Comparison of ENCODE assay signal across 8 cellular contexts in genomic region chr6:136846046-136846445, GRCh38. TPM values are rescaled to one million over a fixed set of nuclear protein-coding genes. Genes with fewer than 3 reads are reported as not detected.
DNase-seq lines count a peak whose midpoint lies in the region; ATAC-seq and TF ChIP-seq lines count a peak whose summit lies in the region.

No MANE protein-coding gene starts in this region.

- H2AFZ ChIP-seq in GM23338 = no peak overlapping the region

- no peak overlapping the region for H3K4me2 ChIP-seq in GM23338

- H3K9ac ChIP-seq in NT2/D1 (ENCODE audit: insufficient read length, low read depth) = no peak overlapping the region

- H3K4me1 ChIP-seq in GM23338 (ENCODE audit: insufficient read depth) (no peaks in the 10 kb centered on the region), NT2/D1 (ENCODE audit: insufficient read depth, insufficient read length) (no peaks in the 10 kb centered on the region), uterus (no peaks in the 10 kb centered on the region)

- H3K4me3 Mint-ChIP-seq in Calu3 (ENCODE audit: low read depth, unreplicated experiment) = no peak overlapping the region
- H3K4me3 Mint-ChIP-seq in GM23338 = no peak overlapping the region
- no peak overlapping the region for H3K4me3 Mint-ChIP-seq in T-helper 2 cell treated with Interferon-gamma antibody and Interleukin-4, amounts not matched to agents 5 μg/mL and 100 μg/mL, for 36 hours

- H3K4me3 ChIP-seq in GM23338 = no peak overlapping the region
- H3K4me3 ChIP-seq in NT2/D1 (ENCODE audit: insufficient read length, low read depth) = no peak overlapping the region
- H3K4me3 ChIP-seq in uterus = no peak overlapping the region

- ATAC-seq in GM23338 = peak; percentile 33; the same call in 2 of the 3 replicates
- ATAC-seq in GM18867 (IDR thresholded peaks at IDR 0.05; ENCODE audit: unreplicated experiment) = no peak

- H3K9me3 ChIP-seq in NT2/D1 (ENCODE audit: insufficient read depth, low read length) = no peaks in the 10 kb centered on the region
- no peaks in the 10 kb centered on the region for H3K9me3 ChIP-seq in uterus

- 0 out of 2 replicates have a peak, but pooled peaks cover 4% of the 10 kb centered on the region for H3K36me3 ChIP-seq in GM23338 (ENCODE audit: insufficient read depth)
- peaks cover 4% of the 10 kb centered on the region for H3K36me3 ChIP-seq in NT2/D1 (ENCODE audit: insufficient read depth, insufficient read length, low read length)
- no peaks in the 10 kb centered on the region for H3K36me3 ChIP-seq in uterus

- H3K27me3 ChIP-seq in GM23338 (ENCODE audit: insufficient read depth) (no peaks in the 10 kb centered on the region), NT2/D1 (ENCODE audit: insufficient read depth, insufficient read length) (no peaks in the 10 kb centered on the region), uterus (no peaks in the 10 kb centered on the region)

- H3K36me3 Mint-ChIP-seq in Calu3 (ENCODE audit: insufficient read depth, unreplicated experiment) (no peaks in the 10 kb centered on the region), GM23338 (ENCODE audit: low read depth) (peaks cover 38% of the 10 kb centered on the region)
- peaks cover 27% of the 10 kb centered on the region for H3K36me3 Mint-ChIP-seq in T-helper 2 cell treated with Interferon-gamma antibody and Interleukin-4, amounts not matched to agents 5 μg/mL and 100 μg/mL, for 36 hours (ENCODE audit: low read depth)

- H3K27ac Mint-ChIP-seq in Calu3 (ENCODE audit: unreplicated experiment) (no peak overlapping the region), GM23338 (no peak overlapping the region)
- no peak overlapping the region for H3K27ac Mint-ChIP-seq in T-helper 2 cell treated with Interferon-gamma antibody and Interleukin-4, amounts not matched to agents 5 μg/mL and 100 μg/mL, for 36 hours

- intact Hi-C loops in Calu3 (cut with micrococcal nuclease; ENCODE audit: unreplicated experiment) = no loop called here
- intact Hi-C loops in uterus (cut with DNase I; ENCODE audit: low total_unique reads) = no loop called here

- no TSS peak for BruUV-seq in Calu3 (replicated peaks; lab: Mats Ljungman, UMichigan)

- H3K4me1 Mint-ChIP-seq in Calu3 (ENCODE audit: low read depth, unreplicated experiment) (no peaks in the 10 kb centered on the region), GM23338 (peaks cover 5% of the 10 kb centered on the region; the same call in 2 of the 3 replicates)
- no peaks in the 10 kb centered on the region for H3K4me1 Mint-ChIP-seq in T-helper 2 cell treated with Interferon-gamma antibody and Interleukin-4, amounts not matched to agents 5 μg/mL and 100 μg/mL, for 36 hours (ENCODE audit: low read depth)

- no peaks in the 10 kb centered on the region for H3K9me3 Mint-ChIP-seq in Calu3 (ENCODE audit: low read depth, unreplicated experiment)
- H3K9me3 Mint-ChIP-seq in GM23338 = peaks cover 3% of the 10 kb centered on the region; the same call in 2 of the 3 replicates
- H3K9me3 Mint-ChIP-seq in T-helper 2 cell treated with Interferon-gamma antibody and Interleukin-4, amounts not matched to agents 5 μg/mL and 100 μg/mL, for 36 hours = peaks cover 9% of the 10 kb centered on the region

- no peak overlapping the region for H3K27ac ChIP-seq in GM23338 (ENCODE audit: low read depth)
- no peak overlapping the region for H3K27ac ChIP-seq in uterus

- in situ Hi-C loops in T47D (cut with HindIII; ENCODE audit: low pct_unique_long_range_greater_than_20kb, low sequenced_read_pairs) = no loop called here

- CTCF ChIA-PET in Calu3 (lab: Charles Lee) = no interaction called here

- TF ChIP-seq CTCF in Calu3 (IDR thresholded peaks at IDR 0.05; ENCODE audit: unreplicated experiment) (no peak), GM23338 (conservative IDR thresholded peaks at IDR 0.05; ENCODE audit: low read depth in 2 of 2) (peak; percentile 77 to 86), uterus (IDR thresholded peaks at IDR 0.05) (peak in 3 of 4 experiments; percentile 15 to 38 (median 30))

- no peak for TF ChIP-seq POLR2A in uterus (IDR thresholded peaks at IDR 0.05)

- peak; percentile 21 for DNase-seq in Calu3
- peak; percentile 79 for DNase-seq in GM23338 (ENCODE audit: low spot score)
- peak; percentile 35 for DNase-seq in NT2/D1 (ENCODE audit: low read depth, low spot score)
- DNase-seq in T47D (ENCODE audit: low read depth in 1 of 2, low spot score in 1 of 2) = peak; percentile 16 to 58
- DNase-seq in left kidney (ENCODE audit: low read depth, low spot score) = peak; percentile 62
- DNase-seq in uterus = peak in 1 of 2 donors; percentile 18
- DNase-seq in T-helper 2 cell treated with Interferon-gamma antibody and Interleukin-4, amounts not matched to agents 5 μg/mL and 100 μg/mL, for 36 hours (ENCODE audit: low spot score) = no peak

- H3K27me3 Mint-ChIP-seq in Calu3 (ENCODE audit: unreplicated experiment) = no peaks in the 10 kb centered on the region
- peaks cover 3% of the 10 kb centered on the region for H3K27me3 Mint-ChIP-seq in GM23338 (ENCODE audit: insufficient read depth, low read depth, poor library complexity)
- H3K27me3 Mint-ChIP-seq in T-helper 2 cell treated with Interferon-gamma antibody and Interleukin-4, amounts not matched to agents 5 μg/mL and 100 μg/mL, for 36 hours (ENCODE audit: low read depth) = no peaks in the 10 kb centered on the region

- no peaks in the 10 kb centered on the region for H3K9me2 ChIP-seq in GM23338 (ENCODE audit: insufficient read depth)

- H3F3A ChIP-seq in GM23338 (replicated peaks; ENCODE audit: low read depth) = no peaks in the 10 kb centered on the region

- peaks cover 11% of the 10 kb centered on the region; the same call in 1 of the 2 replicates for H3K79me2 ChIP-seq in GM23338 (replicated peaks; ENCODE audit: insufficient read depth)

- peaks cover 8% of the 10 kb centered on the region; the same call in 1 of the 2 replicates for H4K20me1 ChIP-seq in GM23338 (replicated peaks; ENCODE audit: insufficient read depth)

TF ChIP-seq in GM23338, 12 proteins besides CTCF, POLR2A, EP300 and RAD21 (continues in another document):
- no peak for TF ChIP-seq ZNF331 (CRISPR knock-in tag; IDR thresholded peaks at IDR 0.05; ENCODE audit: low read depth)
- TF ChIP-seq JUNB (IDR thresholded peaks at IDR 0.05; ENCODE audit: unreplicated experiment) = no peak
- no peak for TF ChIP-seq ETS1 (IDR thresholded peaks at IDR 0.05)
- TF ChIP-seq ZNF114 (CRISPR knock-in tag; IDR thresholded peaks at IDR 0.05) = no peak

RNA-seq across cellular contexts. Expression of gene PEX7, which starts 23.7 kb away (rescaled TPM):
- total RNA-seq in Calu3 (2022) (3.9 and 5.1 TPM in 2 replicates), uterus (10 to 100 TPM in 2 of 4 donors, 1 to 10 TPM in 1, not detected in 1; 9.0 to 21.5 (median 11.7) TPM)
- total RNA-seq in GM23338 (2014; rRNA removed; shearing (Covaris generic)) = 13.5 and 24.1 TPM in 2 replicates
- polyA plus RNA-seq in GM23338 (2016; fragmentation: Nextera tagmentation; extraction: Ambion mirVana) = 11.8 and 12.4 TPM in 2 replicates

RNA-seq across cellular contexts. Expression of gene MAP3K5, which starts 53.8 kb away (rescaled TPM):
- total RNA-seq in Calu3 (2022) (15.3 and 15.8 TPM in 2 replicates), uterus (10 to 100 TPM in 2 of 4 donors, 1 to 10 TPM in 2; 9.5 to 67.1 (median 15.4) TPM)
- total RNA-seq in GM23338 (2014; rRNA removed; shearing (Covaris generic)) = 2.8 and 2.9 TPM in 2 replicates
- polyA plus RNA-seq in GM23338 (2016; fragmentation: Nextera tagmentation; extraction: Ambion mirVana) = 0.76 and 0.78 TPM in 2 replicates
